ENCODE assay signal across 1 cellular context in the genomic region with DNA sequence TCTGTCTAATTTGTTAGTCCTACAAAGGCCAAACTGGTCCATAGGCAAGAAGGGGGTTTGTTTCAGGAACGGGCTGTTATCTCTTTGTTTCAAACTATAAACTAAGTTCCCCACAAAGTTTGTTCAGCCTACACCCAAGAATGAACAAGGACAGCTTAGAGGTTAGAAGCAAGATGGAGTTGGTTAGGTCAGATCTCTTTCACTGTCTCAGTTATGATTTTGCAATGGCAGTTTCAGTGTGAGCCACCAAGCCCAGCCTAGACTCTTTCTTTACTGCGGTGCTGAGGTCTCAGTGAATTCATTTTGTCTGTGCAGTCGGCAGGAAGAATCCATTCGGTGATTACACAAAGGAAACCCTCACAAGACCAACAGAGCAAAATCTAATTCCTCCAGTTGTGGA.
TF ChIP-seq lines count a peak whose summit lies in the region.

No MANE protein-coding gene starts in this region.

TF ChIP-seq in K562, 482 proteins besides CTCF, POLR2A, EP300 and RAD21 (continued from another document and continues in another):
- TF ChIP-seq, protein P1, sequence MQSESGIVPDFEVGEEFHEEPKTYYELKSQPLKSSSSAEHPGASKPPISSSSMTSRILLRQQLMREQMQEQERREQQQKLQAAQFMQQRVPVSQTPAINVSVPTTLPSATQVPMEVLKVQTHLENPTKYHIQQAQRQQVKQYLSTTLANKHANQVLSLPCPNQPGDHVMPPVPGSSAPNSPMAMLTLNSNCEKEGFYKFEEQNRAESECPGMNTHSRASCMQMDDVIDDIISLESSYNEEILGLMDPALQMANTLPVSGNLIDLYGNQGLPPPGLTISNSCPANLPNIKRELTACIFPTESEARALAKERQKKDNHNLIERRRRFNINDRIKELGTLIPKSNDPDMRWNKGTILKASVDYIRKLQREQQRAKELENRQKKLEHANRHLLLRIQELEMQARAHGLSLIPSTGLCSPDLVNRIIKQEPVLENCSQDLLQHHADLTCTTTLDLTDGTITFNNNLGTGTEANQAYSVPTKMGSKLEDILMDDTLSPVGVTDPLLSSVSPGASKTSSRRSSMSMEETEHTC (IDR thresholded peaks at IDR 0.05), result no peak
- TF ChIP-seq HEY1 (CRISPR knock-in tag; IDR thresholded peaks at IDR 0.05; ENCODE audit: borderline replicate concordance) (no peak), SNRNP70 (optimal IDR thresholded peaks at IDR 0.05; ENCODE audit: low read depth, low read length) (no peak), ZNF197 (CRISPR knock-in tag; IDR thresholded peaks at IDR 0.05; ENCODE audit: low read depth) (no peak), ZNF668 (CRISPR knock-in tag; IDR thresholded peaks at IDR 0.05) (peak; percentile 82), ZNF57 (CRISPR knock-in tag; IDR thresholded peaks at IDR 0.05) (no peak), MEF2D (tag; conservative IDR thresholded peaks at IDR 0.05; ENCODE audit: low read depth) (peak; percentile 59; the same call in 1 of the 2 replicates), CBX3 (IDR thresholded peaks at IDR 0.05; ENCODE audit: borderline replicate concordance in 1 of 2, low read length in 2 of 2) (no peak), RBM25 (IDR thresholded peaks at IDR 0.05; ENCODE audit: low read depth, low read length, severe bottlenecking) (no peak), ZKSCAN3 (CRISPR knock-in tag; IDR thresholded peaks at IDR 0.05) (no peak), KLF16 (IDR thresholded peaks at IDR 0.05) (no peak), RFX7 (CRISPR knock-in tag; IDR thresholded peaks at IDR 0.05) (no peak), ZNF354B (CRISPR knock-in tag; IDR thresholded peaks at IDR 0.05) (peak; percentile 50; the same call in 1 of the 2 replicates), ZNF282 (CRISPR knock-in tag; IDR thresholded peaks at IDR 0.05) (no peak), EP400 (IDR thresholded peaks at IDR 0.05) (no peak), GTF2F1 (IDR thresholded peaks at IDR 0.05; ENCODE audit: low read depth, low read length) (no peak), PYGO2 (tag; IDR thresholded peaks at IDR 0.05) (no peak), NFE2L1 (tag; IDR thresholded peaks at IDR 0.05; ENCODE audit: borderline replicate concordance, low read depth) (0 out of 2 replicates have a peak, but pooled peaks have one; percentile 12), HMG20B (CRISPR knock-in tag; IDR thresholded peaks at IDR 0.05) (no peak), SMAD3 (CRISPR knock-in tag; conservative IDR thresholded peaks at IDR 0.05) (0 out of 2 replicates have a peak, but pooled peaks have one; percentile 58), PTTG1 (tag; IDR thresholded peaks at IDR 0.05; ENCODE audit: low read depth) (peak; percentile 82), ZNF76 (CRISPR knock-in tag; IDR thresholded peaks at IDR 0.05; ENCODE audit: borderline replicate concordance) (no peak), ETV6 (IDR thresholded peaks at IDR 0.05; ENCODE audit: borderline replicate concordance in 1 of 2, low read depth in 2 of 2, low read length in 1 of 2) (no peak), ETV6 (CRISPR knock-in tag; IDR thresholded peaks at IDR 0.05; ENCODE audit: borderline replicate concordance) (no peak), NEUROD1 (IDR thresholded peaks at IDR 0.05; ENCODE audit: borderline replicate concordance, low read depth, low read length, partially characterized antibody) (no peak), TEAD1 (CRISPR knock-in tag; IDR thresholded peaks at IDR 0.05) (peak in 1 of 2 experiments; percentile 70; a peak in 1 of 4 replicates), CXXC5 (CRISPR knock-in tag; IDR thresholded peaks at IDR 0.05) (peak; percentile 45), KDM2B (CRISPR knock-in tag; IDR thresholded peaks at IDR 0.05) (no peak), POLR2AphosphoS5 (IDR thresholded peaks at IDR 0.05; ENCODE audit: control insufficient read depth, insufficient read depth, low read depth, low read length) (no peak), ADNP (tag; IDR thresholded peaks at IDR 0.05) (no peak), SMAD4 (CRISPR knock-in tag; conservative IDR thresholded peaks at IDR 0.05) (peak; percentile 49; the same call in 1 of the 2 replicates)
- TF ChIP-seq, protein P2, sequence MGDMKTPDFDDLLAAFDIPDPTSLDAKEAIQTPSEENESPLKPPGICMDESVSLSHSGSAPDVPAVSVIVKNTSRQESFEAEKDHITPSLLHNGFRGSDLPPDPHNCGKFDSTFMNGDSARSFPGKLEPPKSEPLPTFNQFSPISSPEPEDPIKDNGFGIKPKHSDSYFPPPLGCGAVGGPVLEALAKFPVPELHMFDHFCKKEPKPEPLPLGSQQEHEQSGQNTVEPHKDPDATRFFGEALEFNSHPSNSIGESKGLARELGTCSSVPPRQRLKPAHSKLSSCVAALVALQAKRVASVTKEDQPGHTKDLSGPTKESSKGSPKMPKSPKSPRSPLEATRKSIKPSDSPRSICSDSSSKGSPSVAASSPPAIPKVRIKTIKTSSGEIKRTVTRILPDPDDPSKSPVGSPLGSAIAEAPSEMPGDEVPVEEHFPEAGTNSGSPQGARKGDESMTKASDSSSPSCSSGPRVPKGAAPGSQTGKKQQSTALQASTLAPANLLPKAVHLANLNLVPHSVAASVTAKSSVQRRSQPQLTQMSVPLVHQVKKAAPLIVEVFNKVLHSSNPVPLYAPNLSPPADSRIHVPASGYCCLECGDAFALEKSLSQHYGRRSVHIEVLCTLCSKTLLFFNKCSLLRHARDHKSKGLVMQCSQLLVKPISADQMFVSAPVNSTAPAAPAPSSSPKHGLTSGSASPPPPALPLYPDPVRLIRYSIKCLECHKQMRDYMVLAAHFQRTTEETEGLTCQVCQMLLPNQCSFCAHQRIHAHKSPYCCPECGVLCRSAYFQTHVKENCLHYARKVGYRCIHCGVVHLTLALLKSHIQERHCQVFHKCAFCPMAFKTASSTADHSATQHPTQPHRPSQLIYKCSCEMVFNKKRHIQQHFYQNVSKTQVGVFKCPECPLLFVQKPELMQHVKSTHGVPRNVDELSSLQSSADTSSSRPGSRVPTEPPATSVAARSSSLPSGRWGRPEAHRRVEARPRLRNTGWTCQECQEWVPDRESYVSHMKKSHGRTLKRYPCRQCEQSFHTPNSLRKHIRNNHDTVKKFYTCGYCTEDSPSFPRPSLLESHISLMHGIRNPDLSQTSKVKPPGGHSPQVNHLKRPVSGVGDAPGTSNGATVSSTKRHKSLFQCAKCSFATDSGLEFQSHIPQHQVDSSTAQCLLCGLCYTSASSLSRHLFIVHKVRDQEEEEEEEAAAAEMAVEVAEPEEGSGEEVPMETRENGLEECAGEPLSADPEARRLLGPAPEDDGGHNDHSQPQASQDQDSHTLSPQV (IDR thresholded peaks at IDR 0.05), result peak; percentile 91
- TF ChIP-seq, protein P3, sequence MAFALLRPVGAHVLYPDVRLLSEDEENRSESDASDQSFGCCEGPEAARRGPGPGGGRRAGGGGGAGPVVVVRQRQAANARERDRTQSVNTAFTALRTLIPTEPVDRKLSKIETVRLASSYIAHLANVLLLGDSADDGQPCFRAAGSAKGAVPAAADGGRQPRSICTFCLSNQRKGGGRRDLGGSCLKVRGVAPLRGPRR (CRISPR knock-in tag; IDR thresholded peaks at IDR 0.05), result no peak
- TF ChIP-seq, protein P4, sequence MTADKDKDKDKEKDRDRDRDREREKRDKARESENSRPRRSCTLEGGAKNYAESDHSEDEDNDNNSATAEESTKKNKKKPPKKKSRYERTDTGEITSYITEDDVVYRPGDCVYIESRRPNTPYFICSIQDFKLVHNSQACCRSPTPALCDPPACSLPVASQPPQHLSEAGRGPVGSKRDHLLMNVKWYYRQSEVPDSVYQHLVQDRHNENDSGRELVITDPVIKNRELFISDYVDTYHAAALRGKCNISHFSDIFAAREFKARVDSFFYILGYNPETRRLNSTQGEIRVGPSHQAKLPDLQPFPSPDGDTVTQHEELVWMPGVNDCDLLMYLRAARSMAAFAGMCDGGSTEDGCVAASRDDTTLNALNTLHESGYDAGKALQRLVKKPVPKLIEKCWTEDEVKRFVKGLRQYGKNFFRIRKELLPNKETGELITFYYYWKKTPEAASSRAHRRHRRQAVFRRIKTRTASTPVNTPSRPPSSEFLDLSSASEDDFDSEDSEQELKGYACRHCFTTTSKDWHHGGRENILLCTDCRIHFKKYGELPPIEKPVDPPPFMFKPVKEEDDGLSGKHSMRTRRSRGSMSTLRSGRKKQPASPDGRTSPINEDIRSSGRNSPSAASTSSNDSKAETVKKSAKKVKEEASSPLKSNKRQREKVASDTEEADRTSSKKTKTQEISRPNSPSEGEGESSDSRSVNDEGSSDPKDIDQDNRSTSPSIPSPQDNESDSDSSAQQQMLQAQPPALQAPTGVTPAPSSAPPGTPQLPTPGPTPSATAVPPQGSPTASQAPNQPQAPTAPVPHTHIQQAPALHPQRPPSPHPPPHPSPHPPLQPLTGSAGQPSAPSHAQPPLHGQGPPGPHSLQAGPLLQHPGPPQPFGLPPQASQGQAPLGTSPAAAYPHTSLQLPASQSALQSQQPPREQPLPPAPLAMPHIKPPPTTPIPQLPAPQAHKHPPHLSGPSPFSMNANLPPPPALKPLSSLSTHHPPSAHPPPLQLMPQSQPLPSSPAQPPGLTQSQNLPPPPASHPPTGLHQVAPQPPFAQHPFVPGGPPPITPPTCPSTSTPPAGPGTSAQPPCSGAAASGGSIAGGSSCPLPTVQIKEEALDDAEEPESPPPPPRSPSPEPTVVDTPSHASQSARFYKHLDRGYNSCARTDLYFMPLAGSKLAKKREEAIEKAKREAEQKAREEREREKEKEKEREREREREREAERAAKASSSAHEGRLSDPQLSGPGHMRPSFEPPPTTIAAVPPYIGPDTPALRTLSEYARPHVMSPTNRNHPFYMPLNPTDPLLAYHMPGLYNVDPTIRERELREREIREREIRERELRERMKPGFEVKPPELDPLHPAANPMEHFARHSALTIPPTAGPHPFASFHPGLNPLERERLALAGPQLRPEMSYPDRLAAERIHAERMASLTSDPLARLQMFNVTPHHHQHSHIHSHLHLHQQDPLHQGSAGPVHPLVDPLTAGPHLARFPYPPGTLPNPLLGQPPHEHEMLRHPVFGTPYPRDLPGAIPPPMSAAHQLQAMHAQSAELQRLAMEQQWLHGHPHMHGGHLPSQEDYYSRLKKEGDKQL (CRISPR knock-in tag; IDR thresholded peaks at IDR 0.05; ENCODE audit: borderline replicate concordance), result no peak
- TF ChIP-seq, protein P5, sequence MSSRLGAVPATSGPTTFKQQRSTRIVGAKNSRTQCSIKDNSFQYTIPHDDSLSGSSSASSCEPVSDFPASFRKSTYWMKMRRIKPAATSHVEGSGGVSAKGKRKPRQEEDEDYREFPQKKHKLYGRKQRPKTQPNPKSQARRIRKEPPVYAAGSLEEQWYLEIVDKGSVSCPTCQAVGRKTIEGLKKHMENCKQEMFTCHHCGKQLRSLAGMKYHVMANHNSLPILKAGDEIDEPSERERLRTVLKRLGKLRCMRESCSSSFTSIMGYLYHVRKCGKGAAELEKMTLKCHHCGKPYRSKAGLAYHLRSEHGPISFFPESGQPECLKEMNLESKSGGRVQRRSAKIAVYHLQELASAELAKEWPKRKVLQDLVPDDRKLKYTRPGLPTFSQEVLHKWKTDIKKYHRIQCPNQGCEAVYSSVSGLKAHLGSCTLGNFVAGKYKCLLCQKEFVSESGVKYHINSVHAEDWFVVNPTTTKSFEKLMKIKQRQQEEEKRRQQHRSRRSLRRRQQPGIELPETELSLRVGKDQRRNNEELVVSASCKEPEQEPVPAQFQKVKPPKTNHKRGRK (tag; IDR thresholded peaks at IDR 0.05), result no peak
- TF ChIP-seq, protein P6, sequence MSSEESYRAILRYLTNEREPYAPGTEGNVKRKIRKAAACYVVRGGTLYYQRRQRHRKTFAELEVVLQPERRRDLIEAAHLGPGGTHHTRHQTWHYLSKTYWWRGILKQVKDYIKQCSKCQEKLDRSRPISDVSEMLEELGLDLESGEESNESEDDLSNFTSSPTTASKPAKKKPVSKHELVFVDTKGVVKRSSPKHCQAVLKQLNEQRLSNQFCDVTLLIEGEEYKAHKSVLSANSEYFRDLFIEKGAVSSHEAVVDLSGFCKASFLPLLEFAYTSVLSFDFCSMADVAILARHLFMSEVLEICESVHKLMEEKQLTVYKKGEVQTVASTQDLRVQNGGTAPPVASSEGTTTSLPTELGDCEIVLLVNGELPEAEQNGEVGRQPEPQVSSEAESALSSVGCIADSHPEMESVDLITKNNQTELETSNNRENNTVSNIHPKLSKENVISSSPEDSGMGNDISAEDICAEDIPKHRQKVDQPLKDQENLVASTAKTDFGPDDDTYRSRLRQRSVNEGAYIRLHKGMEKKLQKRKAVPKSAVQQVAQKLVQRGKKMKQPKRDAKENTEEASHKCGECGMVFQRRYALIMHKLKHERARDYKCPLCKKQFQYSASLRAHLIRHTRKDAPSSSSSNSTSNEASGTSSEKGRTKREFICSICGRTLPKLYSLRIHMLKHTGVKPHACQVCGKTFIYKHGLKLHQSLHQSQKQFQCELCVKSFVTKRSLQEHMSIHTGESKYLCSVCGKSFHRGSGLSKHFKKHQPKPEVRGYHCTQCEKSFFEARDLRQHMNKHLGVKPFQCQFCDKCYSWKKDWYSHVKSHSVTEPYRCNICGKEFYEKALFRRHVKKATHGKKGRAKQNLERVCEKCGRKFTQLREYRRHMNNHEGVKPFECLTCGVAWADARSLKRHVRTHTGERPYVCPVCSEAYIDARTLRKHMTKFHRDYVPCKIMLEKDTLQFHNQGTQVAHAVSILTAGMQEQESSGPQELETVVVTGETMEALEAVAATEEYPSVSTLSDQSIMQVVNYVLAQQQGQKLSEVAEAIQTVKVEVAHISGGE (CRISPR knock-in tag; IDR thresholded peaks at IDR 0.05), result no peak
- TF ChIP-seq, protein P7, sequence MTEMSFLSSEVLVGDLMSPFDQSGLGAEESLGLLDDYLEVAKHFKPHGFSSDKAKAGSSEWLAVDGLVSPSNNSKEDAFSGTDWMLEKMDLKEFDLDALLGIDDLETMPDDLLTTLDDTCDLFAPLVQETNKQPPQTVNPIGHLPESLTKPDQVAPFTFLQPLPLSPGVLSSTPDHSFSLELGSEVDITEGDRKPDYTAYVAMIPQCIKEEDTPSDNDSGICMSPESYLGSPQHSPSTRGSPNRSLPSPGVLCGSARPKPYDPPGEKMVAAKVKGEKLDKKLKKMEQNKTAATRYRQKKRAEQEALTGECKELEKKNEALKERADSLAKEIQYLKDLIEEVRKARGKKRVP (CRISPR knock-in tag; IDR thresholded peaks at IDR 0.05), result peak; percentile 60; the same call in 1 of the 2 replicates
- TF ChIP-seq, protein P8, sequence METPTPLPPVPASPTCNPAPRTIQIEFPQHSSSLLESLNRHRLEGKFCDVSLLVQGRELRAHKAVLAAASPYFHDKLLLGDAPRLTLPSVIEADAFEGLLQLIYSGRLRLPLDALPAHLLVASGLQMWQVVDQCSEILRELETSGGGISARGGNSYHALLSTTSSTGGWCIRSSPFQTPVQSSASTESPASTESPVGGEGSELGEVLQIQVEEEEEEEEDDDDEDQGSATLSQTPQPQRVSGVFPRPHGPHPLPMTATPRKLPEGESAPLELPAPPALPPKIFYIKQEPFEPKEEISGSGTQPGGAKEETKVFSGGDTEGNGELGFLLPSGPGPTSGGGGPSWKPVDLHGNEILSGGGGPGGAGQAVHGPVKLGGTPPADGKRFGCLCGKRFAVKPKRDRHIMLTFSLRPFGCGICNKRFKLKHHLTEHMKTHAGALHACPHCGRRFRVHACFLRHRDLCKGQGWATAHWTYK (CRISPR knock-in tag; IDR thresholded peaks at IDR 0.05), result peak; percentile 79; the same call in 1 of the 2 replicates
- TF ChIP-seq, protein P9, sequence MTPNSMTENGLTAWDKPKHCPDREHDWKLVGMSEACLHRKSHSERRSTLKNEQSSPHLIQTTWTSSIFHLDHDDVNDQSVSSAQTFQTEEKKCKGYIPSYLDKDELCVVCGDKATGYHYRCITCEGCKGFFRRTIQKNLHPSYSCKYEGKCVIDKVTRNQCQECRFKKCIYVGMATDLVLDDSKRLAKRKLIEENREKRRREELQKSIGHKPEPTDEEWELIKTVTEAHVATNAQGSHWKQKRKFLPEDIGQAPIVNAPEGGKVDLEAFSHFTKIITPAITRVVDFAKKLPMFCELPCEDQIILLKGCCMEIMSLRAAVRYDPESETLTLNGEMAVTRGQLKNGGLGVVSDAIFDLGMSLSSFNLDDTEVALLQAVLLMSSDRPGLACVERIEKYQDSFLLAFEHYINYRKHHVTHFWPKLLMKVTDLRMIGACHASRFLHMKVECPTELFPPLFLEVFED (CRISPR knock-in tag; conservative IDR thresholded peaks at IDR 0.05), result no peak
